In the genomic region with DNA sequence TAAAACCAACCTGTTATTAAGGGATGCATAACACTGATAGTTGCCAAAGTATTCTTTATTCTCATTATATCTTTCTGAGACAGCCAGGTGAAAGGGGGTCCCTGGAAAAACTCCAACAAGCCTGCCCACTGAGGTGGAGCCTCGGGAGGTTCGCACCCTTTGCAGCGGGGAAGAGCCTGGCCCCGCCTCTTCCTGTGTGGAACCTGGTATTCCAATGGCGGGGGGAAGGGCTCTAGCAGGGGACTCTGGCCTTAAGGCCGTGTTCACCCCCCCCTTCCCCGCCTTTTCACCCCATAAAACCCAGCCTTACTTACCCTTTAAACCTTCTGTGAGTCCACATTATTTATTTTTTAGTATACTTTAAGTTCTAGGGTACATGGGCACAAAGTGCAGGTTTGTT, we compare ENCODE assay signal across 2 cellular contexts.
TF ChIP-seq lines count a peak whose summit lies in the region.

No MANE protein-coding gene starts in this region.

TF ChIP-seq in SK-N-SH, 30 proteins besides CTCF, POLR2A, EP300 and RAD21 (continued from another document):
- no peak for TF ChIP-seq FOSL2 (IDR thresholded peaks at IDR 0.05; ENCODE audit: borderline replicate concordance, low read depth)
- TF ChIP-seq, protein P1, sequence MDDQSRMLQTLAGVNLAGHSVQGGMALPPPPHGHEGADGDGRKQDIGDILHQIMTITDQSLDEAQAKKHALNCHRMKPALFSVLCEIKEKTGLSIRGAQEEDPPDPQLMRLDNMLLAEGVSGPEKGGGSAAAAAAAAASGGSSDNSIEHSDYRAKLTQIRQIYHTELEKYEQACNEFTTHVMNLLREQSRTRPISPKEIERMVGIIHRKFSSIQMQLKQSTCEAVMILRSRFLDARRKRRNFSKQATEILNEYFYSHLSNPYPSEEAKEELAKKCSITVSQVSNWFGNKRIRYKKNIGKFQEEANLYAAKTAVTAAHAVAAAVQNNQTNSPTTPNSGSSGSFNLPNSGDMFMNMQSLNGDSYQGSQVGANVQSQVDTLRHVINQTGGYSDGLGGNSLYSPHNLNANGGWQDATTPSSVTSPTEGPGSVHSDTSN (IDR thresholded peaks at IDR 0.05), result no peak

TF ChIP-seq in SK-N-SH treated with all-trans-retinoic acid at 6 μM for 48 hours, 23 proteins besides CTCF, POLR2A, EP300 and RAD21 (continued from another document):
- TF ChIP-seq CSRNP3 (CRISPR knock-in tag; IDR thresholded peaks at IDR 0.05) (no peak), ZNF70 (CRISPR knock-in tag; IDR thresholded peaks at IDR 0.05) (no peak), ZNF8 (CRISPR knock-in tag; IDR thresholded peaks at IDR 0.05) (no peak), PPARA (CRISPR knock-in tag; IDR thresholded peaks at IDR 0.05; ENCODE audit: borderline replicate concordance) (no peak), BACH2 (CRISPR knock-in tag; IDR thresholded peaks at IDR 0.05; ENCODE audit: borderline replicate concordance) (no peak), ZFP3 (CRISPR knock-in tag; IDR thresholded peaks at IDR 0.05) (no peak), GLIS3 (CRISPR knock-in tag; IDR thresholded peaks at IDR 0.05) (no peak), TCF4 (CRISPR knock-in tag; IDR thresholded peaks at IDR 0.05; ENCODE audit: borderline replicate concordance) (no peak), RARB (CRISPR knock-in tag; IDR thresholded peaks at IDR 0.05) (no peak), TOX (CRISPR knock-in tag; IDR thresholded peaks at IDR 0.05; ENCODE audit: borderline replicate concordance) (no peak)
- TF ChIP-seq, protein P2, sequence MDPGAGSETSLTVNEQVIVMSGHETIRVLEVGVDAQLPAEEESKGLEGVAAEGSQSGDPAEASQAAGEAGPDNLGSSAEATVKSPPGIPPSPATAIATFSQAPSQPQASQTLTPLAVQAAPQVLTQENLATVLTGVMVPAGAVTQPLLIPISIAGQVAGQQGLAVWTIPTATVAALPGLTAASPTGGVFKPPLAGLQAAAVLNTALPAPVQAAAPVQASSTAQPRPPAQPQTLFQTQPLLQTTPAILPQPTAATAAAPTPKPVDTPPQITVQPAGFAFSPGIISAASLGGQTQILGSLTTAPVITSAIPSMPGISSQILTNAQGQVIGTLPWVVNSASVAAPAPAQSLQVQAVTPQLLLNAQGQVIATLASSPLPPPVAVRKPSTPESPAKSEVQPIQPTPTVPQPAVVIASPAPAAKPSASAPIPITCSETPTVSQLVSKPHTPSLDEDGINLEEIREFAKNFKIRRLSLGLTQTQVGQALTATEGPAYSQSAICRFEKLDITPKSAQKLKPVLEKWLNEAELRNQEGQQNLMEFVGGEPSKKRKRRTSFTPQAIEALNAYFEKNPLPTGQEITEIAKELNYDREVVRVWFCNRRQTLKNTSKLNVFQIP (CRISPR knock-in tag; IDR thresholded peaks at IDR 0.05; ENCODE audit: borderline replicate concordance, low read depth), result no peak
- TF ChIP-seq, protein P3, sequence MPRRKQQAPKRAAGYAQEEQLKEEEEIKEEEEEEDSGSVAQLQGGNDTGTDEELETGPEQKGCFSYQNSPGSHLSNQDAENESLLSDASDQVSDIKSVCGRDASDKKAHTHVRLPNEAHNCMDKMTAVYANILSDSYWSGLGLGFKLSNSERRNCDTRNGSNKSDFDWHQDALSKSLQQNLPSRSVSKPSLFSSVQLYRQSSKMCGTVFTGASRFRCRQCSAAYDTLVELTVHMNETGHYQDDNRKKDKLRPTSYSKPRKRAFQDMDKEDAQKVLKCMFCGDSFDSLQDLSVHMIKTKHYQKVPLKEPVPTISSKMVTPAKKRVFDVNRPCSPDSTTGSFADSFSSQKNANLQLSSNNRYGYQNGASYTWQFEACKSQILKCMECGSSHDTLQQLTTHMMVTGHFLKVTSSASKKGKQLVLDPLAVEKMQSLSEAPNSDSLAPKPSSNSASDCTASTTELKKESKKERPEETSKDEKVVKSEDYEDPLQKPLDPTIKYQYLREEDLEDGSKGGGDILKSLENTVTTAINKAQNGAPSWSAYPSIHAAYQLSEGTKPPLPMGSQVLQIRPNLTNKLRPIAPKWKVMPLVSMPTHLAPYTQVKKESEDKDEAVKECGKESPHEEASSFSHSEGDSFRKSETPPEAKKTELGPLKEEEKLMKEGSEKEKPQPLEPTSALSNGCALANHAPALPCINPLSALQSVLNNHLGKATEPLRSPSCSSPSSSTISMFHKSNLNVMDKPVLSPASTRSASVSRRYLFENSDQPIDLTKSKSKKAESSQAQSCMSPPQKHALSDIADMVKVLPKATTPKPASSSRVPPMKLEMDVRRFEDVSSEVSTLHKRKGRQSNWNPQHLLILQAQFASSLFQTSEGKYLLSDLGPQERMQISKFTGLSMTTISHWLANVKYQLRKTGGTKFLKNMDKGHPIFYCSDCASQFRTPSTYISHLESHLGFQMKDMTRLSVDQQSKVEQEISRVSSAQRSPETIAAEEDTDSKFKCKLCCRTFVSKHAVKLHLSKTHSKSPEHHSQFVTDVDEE (CRISPR knock-in tag; IDR thresholded peaks at IDR 0.05), result no peak
- TF ChIP-seq, protein P4, sequence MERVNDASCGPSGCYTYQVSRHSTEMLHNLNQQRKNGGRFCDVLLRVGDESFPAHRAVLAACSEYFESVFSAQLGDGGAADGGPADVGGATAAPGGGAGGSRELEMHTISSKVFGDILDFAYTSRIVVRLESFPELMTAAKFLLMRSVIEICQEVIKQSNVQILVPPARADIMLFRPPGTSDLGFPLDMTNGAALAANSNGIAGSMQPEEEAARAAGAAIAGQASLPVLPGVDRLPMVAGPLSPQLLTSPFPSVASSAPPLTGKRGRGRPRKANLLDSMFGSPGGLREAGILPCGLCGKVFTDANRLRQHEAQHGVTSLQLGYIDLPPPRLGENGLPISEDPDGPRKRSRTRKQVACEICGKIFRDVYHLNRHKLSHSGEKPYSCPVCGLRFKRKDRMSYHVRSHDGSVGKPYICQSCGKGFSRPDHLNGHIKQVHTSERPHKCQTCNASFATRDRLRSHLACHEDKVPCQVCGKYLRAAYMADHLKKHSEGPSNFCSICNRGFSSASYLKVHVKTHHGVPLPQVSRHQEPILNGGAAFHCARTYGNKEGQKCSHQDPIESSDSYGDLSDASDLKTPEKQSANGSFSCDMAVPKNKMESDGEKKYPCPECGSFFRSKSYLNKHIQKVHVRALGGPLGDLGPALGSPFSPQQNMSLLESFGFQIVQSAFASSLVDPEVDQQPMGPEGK (CRISPR knock-in tag; IDR thresholded peaks at IDR 0.05; ENCODE audit: borderline replicate concordance), result no peak
